Comparison of ENCODE assay signal across 24 cellular contexts in genomic region chr10:396535-397220, GRCh38.
A peak's percentile ranks its signal among the peaks of the same experiment; 100 is the strongest.
DNase-seq lines count a peak whose midpoint lies in the region; ATAC-seq and TF ChIP-seq lines count a peak whose summit lies in the region.
"Had no signal": no experiment of that assay in that cellular context is flagged by ENCODE, and none has a peak within 500 bp of the region (broad histone marks: within the 10 kb centered on the region; RNA-seq: fewer than 3 reads in every experiment).

No MANE protein-coding gene starts in this region.

- H3K4me3 ChIP-seq in GM23248: no peak overlapping the region
- H3K4me3 ChIP-seq in esophagus muscularis mucosa: no peak overlapping the region
- H3K4me3 ChIP-seq in right atrium auricular region: no peak overlapping the region
- H3K4me3 ChIP-seq in gastrocnemius medialis: no peak overlapping the region
- H3K4me3 ChIP-seq: adrenal gland, esophagus squamous epithelium, stomach had no signal

- intact Hi-C loops in esophagus muscularis mucosa (cut with DNase I) (no loop called here), gastrocnemius medialis (cut with DNase I; ENCODE audit: low total_unique reads) (loop anchor here (5.0 kb wide), 1 partner anchor 291 kb away; the partner anchor contains the start of gene DIP2C)

- H3K27me3 ChIP-seq in GM23248 (replicated peaks; ENCODE audit: insufficient read depth): no peaks in the 10 kb centered on the region
- H3K27me3 ChIP-seq in esophagus muscularis mucosa: no peaks in the 10 kb centered on the region
- no peaks in the 10 kb centered on the region for H3K27me3 ChIP-seq in right atrium auricular region
- H3K27me3 ChIP-seq in gastrocnemius medialis: no peaks in the 10 kb centered on the region
- H3K27me3 ChIP-seq: adrenal gland, brain microvascular endothelial cell, esophagus squamous epithelium, stomach had no signal

- in situ Hi-C loops in GM23248 (cut with MboI): no loop called here
- in situ Hi-C loops in gastrocnemius medialis (cut with MboI; ENCODE audit: low sequenced_read_pairs in 4 of 4): no loop called here

- no peak for TF ChIP-seq POLR2A in esophagus muscularis mucosa (IDR thresholded peaks at IDR 0.05; ENCODE audit: low read depth)
- TF ChIP-seq POLR2A in gastrocnemius medialis (IDR thresholded peaks at IDR 0.05): no peak

- no peak overlapping the region for H3K9ac ChIP-seq in GM23248

- H3K4me1 ChIP-seq in GM23248 (ENCODE audit: insufficient read depth) (no peaks in the 10 kb centered on the region), esophagus muscularis mucosa (peaks cover 18 to 32% (median 28%) of the 10 kb centered on the region in 4 donors), right atrium auricular region (peaks cover 0 to 23% of the 10 kb centered on the region in 2 donors), gastrocnemius medialis (peaks cover 22 to 23% of the 10 kb centered on the region in 2 donors)

- H3F3A ChIP-seq in GM23248 (ENCODE audit: insufficient read depth): no peaks in the 10 kb centered on the region

- no peak overlapping the region for H3K4me2 ChIP-seq in GM23248 (ENCODE audit: unreplicated experiment)

- no peak overlapping the region for H3K27ac ChIP-seq in GM23248
- peak overlapping the region in 3 of 4 donors; percentile 7 to 37 (median 21) for H3K27ac ChIP-seq in esophagus muscularis mucosa (replicated peaks in 1 of 4)
- peak overlapping the region; percentile 4 to 66 for H3K27ac ChIP-seq in right atrium auricular region
- H3K27ac ChIP-seq in gastrocnemius medialis: peak overlapping the region; percentile 66 to 81 (median 76)
- H3K27ac ChIP-seq: brain microvascular endothelial cell had no signal

- H3K9me2 ChIP-seq in GM23248 (ENCODE audit: insufficient read depth): no peaks in the 10 kb centered on the region

- H2AFZ ChIP-seq in GM23248: no peak overlapping the region

- H3K79me2 ChIP-seq in GM23248 (ENCODE audit: insufficient read depth): no peaks in the 10 kb centered on the region

- peak; percentile 79 to 85 for ATAC-seq in gastrocnemius medialis
- ATAC-seq in HG03565 (IDR thresholded peaks at IDR 0.05; ENCODE audit: unreplicated experiment): no peak
- ATAC-seq: activated CD4-positive, alpha-beta T cell treated with anti-CD3 and anti-CD28 coated beads for 36 hours; effector memory CD8-positive, alpha-beta T cell; left colon; natural killer cell; SK-N-SH treated with all-trans-retinoic acid at 6 μM for 48 hours had no signal

- H3K9me3 ChIP-seq in GM23248 (ENCODE audit: low read depth) (no peaks in the 10 kb centered on the region), esophagus muscularis mucosa (no peaks in the 10 kb centered on the region), right atrium auricular region (no peaks in the 10 kb centered on the region), gastrocnemius medialis (no peaks in the 10 kb centered on the region)
- H3K9me3 ChIP-seq: adrenal gland, esophagus squamous epithelium, stomach had no signal

- no peaks in the 10 kb centered on the region for H3K36me3 ChIP-seq in GM23248 (ENCODE audit: low read depth)
- H3K36me3 ChIP-seq in esophagus muscularis mucosa: peaks cover 0 to 36% (median 15%) of the 10 kb centered on the region in 4 donors
- no peaks in the 10 kb centered on the region for H3K36me3 ChIP-seq in right atrium auricular region
- H3K36me3 ChIP-seq in gastrocnemius medialis: no peaks in the 10 kb centered on the region
- H3K36me3 ChIP-seq: adrenal gland, brain microvascular endothelial cell had no signal

- no peaks in the 10 kb centered on the region for H4K20me1 ChIP-seq in GM23248 (ENCODE audit: insufficient read depth)

- no peak for TF ChIP-seq CTCF in esophagus muscularis mucosa (IDR thresholded peaks at IDR 0.05)
- TF ChIP-seq CTCF in right atrium auricular region (IDR thresholded peaks at IDR 0.05): no peak
- TF ChIP-seq CTCF in gastrocnemius medialis (IDR thresholded peaks at IDR 0.05 in 4 of 5, conservative IDR thresholded peaks at IDR 0.05 in 1 of 5): no peak

- DNase-seq in GM23248 (peak; percentile 10), esophagus muscularis mucosa (ENCODE audit: extremely low spot score) (no peak), right atrium auricular region (ENCODE audit: low spot score) (peak; percentile 58), gastrocnemius medialis (peak; percentile 56 to 66), ureter (ENCODE audit: low spot score) (no peak), NCI-H1436 treated with DMSO at 0.1 percent for 48 hours (lab: John Stamatoyannopoulos, UW) (no peak), glomerular visceral epithelial cell (ENCODE audit: extremely low spot score) (no peak)
- DNase-seq: activated CD4-positive, alpha-beta T cell treated with anti-CD3 and anti-CD28 coated beads for 36 hours; activated naive CD4-positive, alpha-beta T cell treated with Interleukin-2 at 50 U/mL for 16 hours; activated T-cell treated with anti-CD3 and anti-CD28 coated beads, Interleukin-2, amount 50 U/mL, for 48 hours; brain microvascular endothelial cell; effector memory CD8-positive, alpha-beta T cell; esophagus squamous epithelium; GF-D8; midbrain; natural killer cell; NCI-H187 treated with DMSO at 0.1 percent for 48 hours; NCI-H526; stimulated activated CD4-positive, alpha-beta T cell treated with anti-CD3 and anti-CD28 coated beads, Interleukin-15, amount 100 ng/mL, for 24 hours; stomach had no signal

- 34 to 36% methylated on average over 8 of the region's 8 CpGs for WGBS in GM23248 (ENCODE audit: low coverage in 1 of 2, low lambda C conversion rate in 2 of 2, missing lambda C conversion rate in 2 of 2), 2 experiments
- 27% methylated on average over 8 of the region's 8 CpGs for WGBS in esophagus muscularis mucosa

- TF ChIP-seq EP300 in esophagus muscularis mucosa (IDR thresholded peaks at IDR 0.05): no peak

Comparison
In these comparisons a context has a peak if more than half of its experiments do, and no peak if none do; other contexts are left out.
1. DNase-seq: peak in GM23248 (single experiment), right atrium auricular region (single experiment) and gastrocnemius medialis (2 of 2); none in esophagus muscularis mucosa (single experiment), ureter (single experiment), NCI-H1436 treated with DMSO at 0.1 percent for 48 hours (single experiment) and glomerular visceral epithelial cell (single experiment).